In genomic region chr5:122356868-122357267, GRCh38 we compare ENCODE assay signal across 2 cellular contexts.
TF ChIP-seq lines count a peak whose summit lies in the region.

No MANE protein-coding gene starts in this region.

TF ChIP-seq in H1, 55 proteins besides CTCF, POLR2A, EP300 and RAD21:
- TF ChIP-seq CEBPB (IDR thresholded peaks at IDR 0.05; ENCODE audit: low read depth, low read length) (no peak), SIN3A (conservative IDR thresholded peaks at IDR 0.05 in 1 of 2, IDR thresholded peaks at IDR 0.05 in 1 of 2; ENCODE audit: low read depth in 1 of 2, low read length in 2 of 2) (no peak), PHF8 (conservative IDR thresholded peaks at IDR 0.05; ENCODE audit: low read depth, low read length) (no peak)
TF ChIP-seq in H1: peak in this region for 0.

TF ChIP-seq in SK-N-SH, 30 proteins besides CTCF, POLR2A, EP300 and RAD21:
- TF ChIP-seq TEAD4 (IDR thresholded peaks at IDR 0.05; ENCODE audit: borderline replicate concordance, insufficient read depth) (no peak), TCF12 (IDR thresholded peaks at IDR 0.05) (no peak), FOSL2 (IDR thresholded peaks at IDR 0.05; ENCODE audit: borderline replicate concordance, low read depth) (no peak), GATA2 (CRISPR knock-in tag; IDR thresholded peaks at IDR 0.05) (no peak), FOXM1 (IDR thresholded peaks at IDR 0.05; ENCODE audit: low read depth) (no peak), ELF1 (IDR thresholded peaks at IDR 0.05) (no peak), POLR2AphosphoS5 (IDR thresholded peaks at IDR 0.05; ENCODE audit: low read depth, low read length) (no peak), NRF1 (IDR thresholded peaks at IDR 0.05; ENCODE audit: low read depth, low read length) (no peak), CHD2 (IDR thresholded peaks at IDR 0.05; ENCODE audit: low read length, partially characterized antibody) (no peak)
- TF ChIP-seq, protein P1, sequence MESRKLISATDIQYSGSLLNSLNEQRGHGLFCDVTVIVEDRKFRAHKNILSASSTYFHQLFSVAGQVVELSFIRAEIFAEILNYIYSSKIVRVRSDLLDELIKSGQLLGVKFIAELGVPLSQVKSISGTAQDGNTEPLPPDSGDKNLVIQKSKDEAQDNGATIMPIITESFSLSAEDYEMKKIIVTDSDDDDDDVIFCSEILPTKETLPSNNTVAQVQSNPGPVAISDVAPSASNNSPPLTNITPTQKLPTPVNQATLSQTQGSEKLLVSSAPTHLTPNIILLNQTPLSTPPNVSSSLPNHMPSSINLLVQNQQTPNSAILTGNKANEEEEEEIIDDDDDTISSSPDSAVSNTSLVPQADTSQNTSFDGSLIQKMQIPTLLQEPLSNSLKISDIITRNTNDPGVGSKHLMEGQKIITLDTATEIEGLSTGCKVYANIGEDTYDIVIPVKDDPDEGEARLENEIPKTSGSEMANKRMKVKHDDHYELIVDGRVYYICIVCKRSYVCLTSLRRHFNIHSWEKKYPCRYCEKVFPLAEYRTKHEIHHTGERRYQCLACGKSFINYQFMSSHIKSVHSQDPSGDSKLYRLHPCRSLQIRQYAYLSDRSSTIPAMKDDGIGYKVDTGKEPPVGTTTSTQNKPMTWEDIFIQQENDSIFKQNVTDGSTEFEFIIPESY (IDR thresholded peaks at IDR 0.05; ENCODE audit: borderline replicate concordance, low read depth): no peak
- TF ChIP-seq, protein P2, sequence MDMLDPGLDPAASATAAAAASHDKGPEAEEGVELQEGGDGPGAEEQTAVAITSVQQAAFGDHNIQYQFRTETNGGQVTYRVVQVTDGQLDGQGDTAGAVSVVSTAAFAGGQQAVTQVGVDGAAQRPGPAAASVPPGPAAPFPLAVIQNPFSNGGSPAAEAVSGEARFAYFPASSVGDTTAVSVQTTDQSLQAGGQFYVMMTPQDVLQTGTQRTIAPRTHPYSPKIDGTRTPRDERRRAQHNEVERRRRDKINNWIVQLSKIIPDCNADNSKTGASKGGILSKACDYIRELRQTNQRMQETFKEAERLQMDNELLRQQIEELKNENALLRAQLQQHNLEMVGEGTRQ (IDR thresholded peaks at IDR 0.05; ENCODE audit: borderline replicate concordance, low read depth, low read length): no peak
- TF ChIP-seq, protein P3, sequence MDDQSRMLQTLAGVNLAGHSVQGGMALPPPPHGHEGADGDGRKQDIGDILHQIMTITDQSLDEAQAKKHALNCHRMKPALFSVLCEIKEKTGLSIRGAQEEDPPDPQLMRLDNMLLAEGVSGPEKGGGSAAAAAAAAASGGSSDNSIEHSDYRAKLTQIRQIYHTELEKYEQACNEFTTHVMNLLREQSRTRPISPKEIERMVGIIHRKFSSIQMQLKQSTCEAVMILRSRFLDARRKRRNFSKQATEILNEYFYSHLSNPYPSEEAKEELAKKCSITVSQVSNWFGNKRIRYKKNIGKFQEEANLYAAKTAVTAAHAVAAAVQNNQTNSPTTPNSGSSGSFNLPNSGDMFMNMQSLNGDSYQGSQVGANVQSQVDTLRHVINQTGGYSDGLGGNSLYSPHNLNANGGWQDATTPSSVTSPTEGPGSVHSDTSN (IDR thresholded peaks at IDR 0.05): no peak
